Comparison of ENCODE assay signal across 8 cellular contexts in genomic region chr12:63842750-63843149, GRCh38. TPM values are rescaled to one million over a fixed set of nuclear protein-coding genes. Genes with fewer than 3 reads are reported as not detected.
DNase-seq lines count a peak whose midpoint lies in the region; ATAC-seq and TF ChIP-seq lines count a peak whose summit lies in the region.
"Not testable (repeated sequence)": the region's sequence is repeated elsewhere in the genome, so short reads cannot be mapped to it uniquely, and the experiment has no call there.

No MANE protein-coding gene starts in this region.

- H3K27me3 Mint-ChIP-seq in Calu3 (ENCODE audit: unreplicated experiment) = not testable (repeated sequence)
- H3K27me3 Mint-ChIP-seq in activated T-cell treated with anti-CD3 and anti-CD28 coated beads, Interleukin-2, amount 50 U/mL, for 72 hours (ENCODE audit: low read depth) = peaks cover 32% of the 10 kb centered on the region
- peaks cover 26% of the 10 kb centered on the region for H3K27me3 Mint-ChIP-seq in central memory CD8-positive, alpha-beta T cell
- H3K27me3 Mint-ChIP-seq in natural killer cell (ENCODE audit: low read depth in 2 of 2) = peaks cover 10 to 24% of the 10 kb centered on the region in 2 donors

- not testable (repeated sequence) for H3K9ac ChIP-seq in skeletal muscle satellite cell (ENCODE audit: low read depth, low read length)

- CTCF ChIA-PET in Calu3 (lab: Charles Lee) = interaction anchor here (0.7 kb wide), 1 partner anchor 442 kb away, joined by 3 read pairs; no protein-coding TSS in a partner anchor

- not testable (repeated sequence) for H3K9me3 Mint-ChIP-seq in Calu3 (ENCODE audit: low read depth, unreplicated experiment); activated T-cell treated with anti-CD3 and anti-CD28 coated beads, Interleukin-2, amount 50 U/mL, for 72 hours; central memory CD8-positive, alpha-beta T cell; natural killer cell

- peak overlapping the region; percentile 86 for H3K4me2 ChIP-seq in skeletal muscle satellite cell (ENCODE audit: low read length)

- not testable (repeated sequence) for H3K27me3 ChIP-seq in SJCRH30; right cardiac atrium (ENCODE audit: control insufficient read depth, insufficient read depth); skeletal muscle satellite cell (ENCODE audit: control insufficient read depth, insufficient read depth, low read length); uterus

- intact Hi-C loops in Calu3 (cut with micrococcal nuclease; ENCODE audit: unreplicated experiment); natural killer cell (cut with micrococcal nuclease): not testable (repeated sequence)
- intact Hi-C loops in right cardiac atrium (cut with DNase I) = loop anchor here in 3 of 4 donors (2.0 to 10.0 kb wide), 4 partner anchors 242 to 415 kb away; no protein-coding TSS in a partner anchor
- intact Hi-C loops in uterus (cut with DNase I; ENCODE audit: low total_unique reads) = loop anchor here (5.0 kb wide), 1 partner anchor 415 kb away; no protein-coding TSS in a partner anchor

- not testable (repeated sequence) for H3K36me3 ChIP-seq in SJCRH30; skeletal muscle satellite cell (ENCODE audit: insufficient read depth, low read length); uterus

- H3K27ac ChIP-seq in SJCRH30 (peak overlapping the region; percentile 85; the same call in 1 of the 2 replicates), uterus (peak overlapping the region; percentile 90 to 94)
- not testable (repeated sequence) for H3K27ac ChIP-seq in right cardiac atrium (ENCODE audit: low read length)

- not testable (repeated sequence) for TF ChIP-seq POLR2A in uterus (IDR thresholded peaks at IDR 0.05)

- 95% methylated on average over 17 of the region's 17 CpGs for WGBS in right cardiac atrium

- not testable (repeated sequence) for H3K27ac Mint-ChIP-seq in Calu3 (ENCODE audit: unreplicated experiment); activated T-cell treated with anti-CD3 and anti-CD28 coated beads, Interleukin-2, amount 50 U/mL, for 72 hours; central memory CD8-positive, alpha-beta T cell (ENCODE audit: low read depth); natural killer cell

- peaks cover 29% of the 10 kb centered on the region for H3K36me3 Mint-ChIP-seq in Calu3 (ENCODE audit: insufficient read depth, unreplicated experiment)
- H3K36me3 Mint-ChIP-seq in activated T-cell treated with anti-CD3 and anti-CD28 coated beads, Interleukin-2, amount 50 U/mL, for 72 hours (ENCODE audit: insufficient read depth in 2 of 2); central memory CD8-positive, alpha-beta T cell (ENCODE audit: insufficient read depth); natural killer cell: not testable (repeated sequence)

- TF ChIP-seq CTCF in Calu3 (IDR thresholded peaks at IDR 0.05; ENCODE audit: unreplicated experiment); natural killer cell (IDR thresholded peaks at IDR 0.05); uterus (IDR thresholded peaks at IDR 0.05): not testable (repeated sequence)

- H3K9me3 ChIP-seq in SJCRH30 (replicated peaks); right cardiac atrium (ENCODE audit: control insufficient read depth, low read length); skeletal muscle satellite cell (replicated peaks; ENCODE audit: low read length); uterus: not testable (repeated sequence)

- DNase-seq in Calu3; SJCRH30; activated T-cell treated with anti-CD3 and anti-CD28 coated beads, Interleukin-2, amount 50 U/mL, for 72 hours; central memory CD8-positive, alpha-beta T cell (ENCODE audit: low spot score in 2 of 2); natural killer cell: not testable (repeated sequence)
- DNase-seq in right cardiac atrium = peak in 1 of 3 donors; percentile 61
- peak; percentile 16 to 18 for DNase-seq in uterus

- not testable (repeated sequence) for H3K4me1 Mint-ChIP-seq in Calu3 (ENCODE audit: low read depth, unreplicated experiment); activated T-cell treated with anti-CD3 and anti-CD28 coated beads, Interleukin-2, amount 50 U/mL, for 72 hours (ENCODE audit: low read depth); central memory CD8-positive, alpha-beta T cell; natural killer cell

- not testable (repeated sequence) for H3K4me1 ChIP-seq in SJCRH30; right cardiac atrium (ENCODE audit: control insufficient read depth, insufficient read depth, low read length); uterus
- H3K4me1 ChIP-seq in skeletal muscle satellite cell (ENCODE audit: control insufficient read depth, insufficient read depth, low read length) = peaks cover 12% of the 10 kb centered on the region

- not testable (repeated sequence) for BruUV-seq in Calu3 (replicated peaks; lab: Mats Ljungman, UMichigan)

- H3K4me3 ChIP-seq in SJCRH30 = peak overlapping the region; percentile 89
- H3K4me3 ChIP-seq in right cardiac atrium (ENCODE audit: low read length) = peak overlapping the region; percentile 78
- H3K4me3 ChIP-seq in skeletal muscle satellite cell (ENCODE audit: low read length); uterus: not testable (repeated sequence)

- H3K4me3 Mint-ChIP-seq in Calu3 (ENCODE audit: low read depth, unreplicated experiment) (peak overlapping the region; percentile 97), natural killer cell (peak overlapping the region; percentile 73)
- peak overlapping the region; percentile 72 to 95 for H3K4me3 Mint-ChIP-seq in activated T-cell treated with anti-CD3 and anti-CD28 coated beads, Interleukin-2, amount 50 U/mL, for 72 hours
- H3K4me3 Mint-ChIP-seq in central memory CD8-positive, alpha-beta T cell = peak overlapping the region; percentile 87

- ATAC-seq in activated T-cell treated with anti-CD3 and anti-CD28 coated beads, Interleukin-2, amount 50 U/mL, for 72 hours (replicated peaks in 1 of 2); central memory CD8-positive, alpha-beta T cell (replicated peaks; ENCODE audit: extremely low read depth, poor library complexity, severe bottlenecking); right cardiac atrium; natural killer cell: not testable (repeated sequence)

RNA-seq across cellular contexts. Expression of gene SRGAP1, which starts 1.8 kb away (rescaled TPM):
- 28.3 and 29.3 TPM in 2 replicates for total RNA-seq in Calu3 (2022)
- 6.2 and 6.7 TPM in 2 replicates for total RNA-seq in SJCRH30 (2014; rRNA removed; shearing (Covaris generic))
- total RNA-seq in activated T-cell treated with anti-CD3 and anti-CD28 coated beads, Interleukin-2, amount 50 U/mL, for 72 hours = under 1 TPM; 0.02 to 0.19 TPM
- total RNA-seq in right cardiac atrium = 1 to 10 TPM; 3.7 to 5.5 (median 5.3) TPM
- 1.7 TPM for polyA plus RNA-seq in right cardiac atrium
- total RNA-seq in natural killer cell = under 1 TPM; 0.10 to 0.49 (median 0.16) TPM
- 19.0 and 20.5 TPM in 2 replicates for total RNA-seq in skeletal muscle satellite cell (2012; rRNA removed)
- total RNA-seq in uterus = 10 to 100 TPM in 3 of 4 donors, 1 to 10 TPM in 1; 10.0 to 23.0 (median 14.8) TPM
